ENCODE assay signal across 20 cellular contexts in the genomic region with DNA sequence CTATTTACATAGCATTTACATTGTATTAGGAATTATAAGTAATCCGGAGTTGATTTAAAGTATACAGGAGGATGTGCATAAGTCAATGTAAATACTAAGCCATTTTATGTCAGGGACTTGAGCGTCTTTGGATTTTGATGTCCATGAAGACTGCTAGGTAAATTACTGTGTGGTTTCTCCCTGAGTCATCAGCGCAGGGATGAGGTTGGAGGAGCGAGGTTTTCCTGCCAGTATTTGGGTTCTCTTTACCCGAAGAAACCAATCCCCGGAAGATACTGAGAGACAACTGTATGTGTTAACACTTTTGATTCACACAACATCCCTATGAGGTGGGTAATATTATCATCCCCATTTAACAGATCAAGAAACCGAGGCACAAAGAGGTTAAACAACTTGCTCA.
"Had no signal": no experiment of that assay in that cellular context is flagged by ENCODE, and none has a peak within 500 bp of the region (broad histone marks: within the 10 kb centered on the region; RNA-seq: fewer than 3 reads in every experiment).

No MANE protein-coding gene starts in this region.

- H3K4me2 ChIP-seq: neural progenitor cell had no signal

- H3K4me3 ChIP-seq: esophagus muscularis mucosa, gastrocnemius medialis, heart right ventricle, neural progenitor cell, pancreas, smooth muscle cell, testis, transverse colon had no signal

- H3K27ac Mint-ChIP-seq: effector memory CD8-positive, alpha-beta T cell; mesothelial cell of epicardium; natural killer cell; progenitor cell of endocrine pancreas; stimulated activated naive CD8-positive, alpha-beta T cell treated with anti-CD3 and anti-CD28 coated beads, Interleukin-15, Interleukin-2, amounts not matched to agents 100 ng/mL and 50 ng/mL, for 24 hours had no signal

- H3K4me3 Mint-ChIP-seq: effector memory CD8-positive, alpha-beta T cell; mesothelial cell of epicardium; natural killer cell; neural progenitor cell; stimulated activated naive CD8-positive, alpha-beta T cell treated with anti-CD3 and anti-CD28 coated beads, Interleukin-15, Interleukin-2, amounts not matched to agents 100 ng/mL and 50 ng/mL, for 24 hours had no signal

- H2AFZ ChIP-seq: neural progenitor cell had no signal

- H3K9me3 Mint-ChIP-seq: effector memory CD8-positive, alpha-beta T cell; mesothelial cell of epicardium; natural killer cell; neural progenitor cell; stimulated activated naive CD8-positive, alpha-beta T cell treated with anti-CD3 and anti-CD28 coated beads, Interleukin-15, Interleukin-2, amounts not matched to agents 100 ng/mL and 50 ng/mL, for 24 hours had no signal

- ATAC-seq: effector memory CD8-positive, alpha-beta T cell; gastrocnemius medialis; heart right ventricle; left lobe of liver; pancreas; right cardiac atrium had no signal

- H3K9me3 ChIP-seq: esophagus muscularis mucosa, gastrocnemius medialis, heart right ventricle, pancreas, testis, transverse colon had no signal

- H3K36me3 ChIP-seq: esophagus muscularis mucosa, gastrocnemius medialis, heart right ventricle, neural progenitor cell, pancreas, transverse colon had no signal

- H3K9ac ChIP-seq: neural progenitor cell had no signal

- DNase-seq: effector memory CD8-positive, alpha-beta T cell; gastrocnemius medialis; heart right ventricle; hypothalamus; mammary epithelial cell; natural killer cell; occipital lobe; pancreas; right cardiac atrium; stimulated activated CD4-positive, alpha-beta T cell treated with anti-CD3 and anti-CD28 coated beads, Interleukin-2, amount 100 ng/mL, for 48 hours; testis; transverse colon had no signal

- FAIRE-seq: islet of Langerhans, pancreas had no signal

- H3K27me3 ChIP-seq: esophagus muscularis mucosa, pancreas, testis had no signal

- H3K36me3 Mint-ChIP-seq: mesothelial cell of epicardium, natural killer cell, neural progenitor cell had no signal

- H3K27ac ChIP-seq: esophagus muscularis mucosa, gastrocnemius medialis, neural progenitor cell, pancreas, testis, transverse colon had no signal
